ENCODE assay signal across 9 cellular contexts in the genomic region with DNA sequence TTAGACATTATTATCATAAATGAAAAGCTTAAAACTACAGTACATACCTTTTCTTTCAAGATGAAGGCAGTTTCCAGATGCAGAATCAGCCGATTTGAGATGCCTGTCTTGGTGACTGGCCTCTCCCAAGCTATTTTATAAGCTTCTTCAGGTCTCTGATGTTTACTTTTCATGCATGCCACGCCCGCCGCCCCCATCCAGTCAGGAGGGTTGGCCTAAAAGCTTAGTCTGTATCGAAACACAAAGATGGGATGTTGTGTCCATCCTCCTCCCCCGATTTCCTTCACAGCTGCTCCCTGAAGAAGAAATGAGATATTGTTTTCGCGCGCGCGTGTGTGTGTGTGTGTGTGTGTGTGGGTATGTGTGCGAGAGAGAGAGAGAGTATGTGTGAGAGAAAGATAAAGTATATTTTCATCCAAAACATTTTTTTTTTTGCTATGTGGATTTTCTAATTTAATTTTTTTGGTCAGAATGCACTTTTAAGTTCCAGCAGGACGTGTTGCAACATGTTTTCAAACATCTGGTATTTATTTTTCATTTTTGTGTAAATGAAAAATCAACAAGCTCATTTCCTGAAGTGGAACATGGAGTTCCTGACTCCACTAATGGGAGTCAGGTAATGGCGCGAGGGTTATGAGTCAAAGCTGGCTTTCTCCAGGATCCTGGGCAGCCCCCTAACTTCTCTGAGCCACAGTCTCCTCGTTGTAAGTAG. TPM values are rescaled to one million over a fixed set of nuclear protein-coding genes. Genes with fewer than 3 reads are reported as not detected.
DNase-seq lines count a peak whose midpoint lies in the region; ATAC-seq and TF ChIP-seq lines count a peak whose summit lies in the region.
"Had no signal": no experiment of that assay in that cellular context is flagged by ENCODE, and none has a peak within 500 bp of the region (broad histone marks: within the 10 kb centered on the region; RNA-seq: fewer than 3 reads in every experiment).

Gene APOD (minus strand): TSS at position 110 of the 712 bp plus-strand sequence. CDS start 4,479 bp downstream, outside the sequence.

- H3K4me1 Mint-ChIP-seq in activated T-cell treated with anti-CD3 and anti-CD28 coated beads, Interleukin-2, amount 50 U/mL, for 24 hours (ENCODE audit: low read depth): peaks cover 11% of the 10 kb centered on the region

- intact Hi-C loops in esophagus squamous epithelium (cut with DNase I): no loop called here

- H3K27ac Mint-ChIP-seq in activated T-cell treated with anti-CD3 and anti-CD28 coated beads, Interleukin-2, amount 50 U/mL, for 24 hours: no peak within 1 kb of the TSS

- H3K4me3 Mint-ChIP-seq in activated T-cell treated with anti-CD3 and anti-CD28 coated beads, Interleukin-2, amount 50 U/mL, for 24 hours: no peak within 1 kb of the TSS

- H3K4me1 ChIP-seq in esophagus squamous epithelium: peaks cover 0 to 16% (median 4%) of the 10 kb centered on the region in 3 donors

- H3K9me3 ChIP-seq in esophagus squamous epithelium: no peaks in the 10 kb centered on the region

- H3K4me3 ChIP-seq in esophagus squamous epithelium: peak within 1 kb of the TSS in 3 of 4 donors; percentile 30 to 35 (median 32)

- POLR2A ChIA-PET in HEK293T (lab: Yijun Ruan, JAX): interaction anchor here (1.9 kb wide), 1 partner anchor 41 kb away, joined by 4 read pairs; the partner anchor contains the start of gene PPP1R2

- CTCF ChIA-PET in HEK293T (lab: Yijun Ruan, JAX): interaction anchor here (0.6 kb wide), 1 partner anchor 409 kb away, joined by 5 read pairs; no protein-coding TSS in a partner anchor

- no peak for TF ChIP-seq CTCF in esophagus squamous epithelium (IDR thresholded peaks at IDR 0.05)

- peak within 1 kb of the TSS; percentile 3 to 68 (median 56) for H3K27ac ChIP-seq in esophagus squamous epithelium

- peaks cover 0 to 2% (median 0%) of the 10 kb centered on the region in 3 donors for H3K36me3 ChIP-seq in esophagus squamous epithelium

- ATAC-seq in GM21717 (IDR thresholded peaks at IDR 0.05; ENCODE audit: unreplicated experiment): no peak

- H3K9me3 Mint-ChIP-seq in activated T-cell treated with anti-CD3 and anti-CD28 coated beads, Interleukin-2, amount 50 U/mL, for 24 hours: no peaks in the 10 kb centered on the region

- H3K27me3 ChIP-seq in esophagus squamous epithelium: peaks cover 0 to 8% (median 0%) of the 10 kb centered on the region in 4 donors

- H3K27me3 Mint-ChIP-seq in activated T-cell treated with anti-CD3 and anti-CD28 coated beads, Interleukin-2, amount 50 U/mL, for 24 hours: peaks cover 3% of the 10 kb centered on the region

- DNase-seq in AG20443 (ENCODE audit: low spot score): peak; percentile 52
- peak; percentile 16 for DNase-seq in NCI-H2196 treated with DMSO at 0.1 percent for 48 hours (lab: John Stamatoyannopoulos, UW; ENCODE audit: unreplicated experiment)
- no peak for DNase-seq in esophagus squamous epithelium (lab: John Stamatoyannopoulos, UW)
- peak in 52 of 56 donors; percentile 17 to 85 (median 68) for DNase-seq in nucleus accumbens (lab: John Stamatoyannopoulos, UW)
- no peak for DNase-seq in glomerular visceral epithelial cell (ENCODE audit: extremely low spot score)
- no peak for DNase-seq in activated T-cell treated with anti-CD3 and anti-CD28 coated beads, Interleukin-2, amount 50 U/mL, for 24 hours
- DNase-seq in HEK293T (ENCODE audit: extremely low spot score): no peak
- DNase-seq: activated CD4-positive, alpha-beta T cell treated with anti-CD3 and anti-CD28 coated beads for 4 hours had no signal

- no peaks in the 10 kb centered on the region for H3K36me3 Mint-ChIP-seq in activated T-cell treated with anti-CD3 and anti-CD28 coated beads, Interleukin-2, amount 50 U/mL, for 24 hours (ENCODE audit: low read depth)

- no peak for TF ChIP-seq POLR2A in esophagus squamous epithelium (IDR thresholded peaks at IDR 0.05)

- 17 to 60% methylated on average over 16 of the region's 16 CpGs for whole genome bisulfite sequencing in esophagus squamous epithelium, 2 donors

TF ChIP-seq in HEK293T, 16 proteins besides CTCF, POLR2A, EP300 and RAD21:
- TF ChIP-seq HDGF (IDR thresholded peaks at IDR 0.05; ENCODE audit: borderline replicate concordance): no peak
- TF ChIP-seq, protein P1, sequence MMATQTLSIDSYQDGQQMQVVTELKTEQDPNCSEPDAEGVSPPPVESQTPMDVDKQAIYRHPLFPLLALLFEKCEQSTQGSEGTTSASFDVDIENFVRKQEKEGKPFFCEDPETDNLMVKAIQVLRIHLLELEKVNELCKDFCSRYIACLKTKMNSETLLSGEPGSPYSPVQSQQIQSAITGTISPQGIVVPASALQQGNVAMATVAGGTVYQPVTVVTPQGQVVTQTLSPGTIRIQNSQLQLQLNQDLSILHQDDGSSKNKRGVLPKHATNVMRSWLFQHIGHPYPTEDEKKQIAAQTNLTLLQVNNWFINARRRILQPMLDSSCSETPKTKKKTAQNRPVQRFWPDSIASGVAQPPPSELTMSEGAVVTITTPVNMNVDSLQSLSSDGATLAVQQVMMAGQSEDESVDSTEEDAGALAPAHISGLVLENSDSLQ (IDR thresholded peaks at IDR 0.05): no peak

RNA-seq across cellular contexts. Expression of gene APOD, which starts in this region (rescaled TPM):
- 100 to 1,000 TPM in 1 of 4 donors, 10 to 100 TPM in 3; 13.6 to 319 (median 55.9) TPM for total RNA-seq in esophagus squamous epithelium

Comparison
In these comparisons a context has a peak if more than half of its experiments do, and no peak if none do; other contexts are left out.
1. DNase-seq: peak in AG20443 (single experiment), NCI-H2196 treated with DMSO at 0.1 percent for 48 hours (single experiment) and nucleus accumbens (52 of 56); none in esophagus squamous epithelium (single experiment), glomerular visceral epithelial cell (single experiment), activated T-cell treated with anti-CD3 and anti-CD28 coated beads, Interleukin-2, amount 50 U/mL, for 24 hours (single experiment) and HEK293T (single experiment).